Comparison of ENCODE assay signal across 18 cellular contexts in genomic region chr1:9835404-9835757, GRCh38. TPM values are rescaled to one million over a fixed set of nuclear protein-coding genes. Genes with fewer than 3 reads are reported as not detected.
DNase-seq lines count a peak whose midpoint lies in the region; ATAC-seq, FAIRE-seq and TF ChIP-seq lines count a peak whose summit lies in the region.
"Had no signal": no experiment of that assay in that cellular context is flagged by ENCODE, and none has a peak within 500 bp of the region (broad histone marks: within the 10 kb centered on the region; RNA-seq: fewer than 3 reads in every experiment).

No MANE protein-coding gene starts in this region.

- no peak for TF ChIP-seq POLR2A in IMR-90 (IDR thresholded peaks at IDR 0.05; ENCODE audit: low read depth, low read length)

- H3K23ac ChIP-seq in IMR-90 (ENCODE audit: low read depth, low read length): no peak overlapping the region
- no peak overlapping the region for H3K23ac ChIP-seq in mesendoderm (ENCODE audit: low read length)

- H3K4me1 ChIP-seq in IMR-90 (ENCODE audit: control insufficient read depth, insufficient read depth, low read length): peaks cover 5% of the 10 kb centered on the region; the same call in 1 of the 2 replicates
- no peaks in the 10 kb centered on the region for H3K4me1 ChIP-seq in mesendoderm (ENCODE audit: control insufficient read depth, low read depth, low read length)
- peaks cover 10% of the 10 kb centered on the region for H3K4me1 ChIP-seq in skeletal muscle satellite cell (ENCODE audit: control insufficient read depth, insufficient read depth, low read length)

- ATAC-seq in IMR-90 (ENCODE audit: low read depth): peak; percentile 21; the same call in 1 of the 2 replicates
- no peak for ATAC-seq in HG03108 (IDR thresholded peaks at IDR 0.05; ENCODE audit: unreplicated experiment)
- ATAC-seq: activated naive CD8-positive, alpha-beta T cell treated with anti-CD3 and anti-CD28 coated beads, Interleukin-2, amount 50 U/mL, for 24 hours; natural killer cell treated with Interleukin-12 subunit alpha and Interleukin-12 subunit beta and Interleukin-15 and Interleukin-18, amount 100 ng/mL, for 72 hours had no signal

- CTCF ChIA-PET in IMR-90 (lab: Yijun Ruan, JAX): interaction anchor here (0.5 kb wide), 1 partner anchor 56 kb away, joined by 3 read pairs; no protein-coding TSS in a partner anchor

- dilution Hi-C loops in IMR-90 (cut with HindIII; ENCODE audit: low sequenced_read_pairs, unreplicated experiment): no loop called here

- H3K4me2 ChIP-seq in IMR-90 (ENCODE audit: low read depth, low read length): no peak overlapping the region; the same call in 1 of the 2 replicates
- no peak overlapping the region for H3K4me2 ChIP-seq in mesendoderm (ENCODE audit: low read length)
- H3K4me2 ChIP-seq in skeletal muscle satellite cell (ENCODE audit: low read length): peak overlapping the region; percentile 40

- no peak for FAIRE-seq in GM19239 (lab: Jason Lieb, UNC)
- FAIRE-seq: RCC 7860 had no signal

- H2AK9ac ChIP-seq in IMR-90 (replicated peaks; ENCODE audit: low read depth, low read length, poor library complexity): peak overlapping the region; percentile 76

- no peaks in the 10 kb centered on the region for H3K9me1 ChIP-seq in IMR-90 (ENCODE audit: insufficient read depth, low read length)

- H3K27ac Mint-ChIP-seq in dendritic cell treated with granulocyte-macrophage colony-stimulating factor and Interleukin-4, amounts not matched to agents 40 ng/mL and 50 ng/mL, for 4 days: peak overlapping the region; percentile 12
- H3K27ac Mint-ChIP-seq: activated naive CD8-positive, alpha-beta T cell treated with anti-CD3 and anti-CD28 coated beads, Interleukin-2, amount 50 U/mL, for 24 hours; natural killer cell treated with Interleukin-12 subunit alpha and Interleukin-12 subunit beta and Interleukin-15 and Interleukin-18, amount 100 ng/mL, for 72 hours; T-helper 1 cell treated with Interleukin-12 subunit alpha and Interleukin-12 subunit beta and Interleukin-4 antibody, amounts not matched to agents 30 μg/mL and 1 μg/mL, for 36 hours had no signal

- no peak overlapping the region for H2BK15ac ChIP-seq in IMR-90 (ENCODE audit: low read depth, low read length)
- H2BK15ac ChIP-seq in mesendoderm (replicated peaks; ENCODE audit: low read depth): no peak overlapping the region

- TF ChIP-seq RAD21 in IMR-90 (IDR thresholded peaks at IDR 0.05; ENCODE audit: low read length): no peak

- peak overlapping the region; percentile 27; the same call in 1 of the 2 replicates for H3K4ac ChIP-seq in IMR-90 (ENCODE audit: low read depth, low read length)
- no peak overlapping the region for H3K4ac ChIP-seq in mesendoderm (ENCODE audit: low read depth, low read length)

- H2BK20ac ChIP-seq in IMR-90 (ENCODE audit: low read depth, low read length): no peak overlapping the region

- no peak overlapping the region for H4K5ac ChIP-seq in IMR-90 (ENCODE audit: low read depth, low read length)
- no peak overlapping the region for H4K5ac ChIP-seq in mesendoderm (ENCODE audit: low read length)

- in situ Hi-C loops in IMR-90 (cut with MboI; ENCODE audit: low sequenced_read_pairs): no loop called here

- H2AK5ac ChIP-seq in IMR-90 (ENCODE audit: low read depth, low read length) (no peak overlapping the region), mesendoderm (ENCODE audit: low read length) (no peak overlapping the region)

- H4K20me1 ChIP-seq in IMR-90 (ENCODE audit: insufficient read depth, low read length): no peaks in the 10 kb centered on the region

- no peak for TF ChIP-seq CTCF in IMR-90 (conservative IDR thresholded peaks at IDR 0.05; ENCODE audit: low read depth, low read length)
- TF ChIP-seq CTCF in GM20000 (IDR thresholded peaks at IDR 0.05; ENCODE audit: extremely low read depth, missing control alignments): no peak

- H3K4me1 Mint-ChIP-seq in dendritic cell treated with granulocyte-macrophage colony-stimulating factor and Interleukin-4, amounts not matched to agents 40 ng/mL and 50 ng/mL, for 4 days (ENCODE audit: low read depth): peaks cover 16% of the 10 kb centered on the region
- H3K4me1 Mint-ChIP-seq: activated naive CD8-positive, alpha-beta T cell treated with anti-CD3 and anti-CD28 coated beads, Interleukin-2, amount 50 U/mL, for 24 hours had no signal

- H3K9ac ChIP-seq in IMR-90 (ENCODE audit: low read depth, low read length) (no peak overlapping the region), mesendoderm (ENCODE audit: low read length) (peak overlapping the region; percentile 4), skeletal muscle satellite cell (ENCODE audit: low read depth, low read length) (no peak overlapping the region)

- H3K27ac ChIP-seq in IMR-90 (ENCODE audit: insufficient read depth, low read length): no peak overlapping the region
- H3K27ac ChIP-seq in mesendoderm (ENCODE audit: low read depth, low read length): no peak overlapping the region
- H3K27ac ChIP-seq: gastrocnemius medialis, tibial nerve had no signal

- H3K36me3 Mint-ChIP-seq in dendritic cell treated with granulocyte-macrophage colony-stimulating factor and Interleukin-4, amounts not matched to agents 40 ng/mL and 50 ng/mL, for 4 days (ENCODE audit: low read depth): no peaks in the 10 kb centered on the region
- H3K36me3 Mint-ChIP-seq: natural killer cell treated with Interleukin-12 subunit alpha and Interleukin-12 subunit beta and Interleukin-15 and Interleukin-18, amount 100 ng/mL, for 72 hours had no signal

- H3K27me3 ChIP-seq in IMR-90 (ENCODE audit: control insufficient read depth, insufficient read depth, low read length) (peaks cover 4% of the 10 kb centered on the region; the same call in 1 of the 2 replicates), mesendoderm (ENCODE audit: insufficient read depth, low read length, poor library complexity) (no peaks in the 10 kb centered on the region), skeletal muscle satellite cell (ENCODE audit: control insufficient read depth, insufficient read depth, low read length) (no peaks in the 10 kb centered on the region)
- H3K27me3 ChIP-seq: gastrocnemius medialis, tibial nerve had no signal

- H4K8ac ChIP-seq in IMR-90 (ENCODE audit: low read depth in 2 of 2, low read length in 2 of 2): peak overlapping the region in 1 of 2 experiments; percentile 61; a peak in 3 of 4 replicates
- H4K8ac ChIP-seq in mesendoderm (ENCODE audit: low read depth, low read length): no peak overlapping the region

- no peaks in the 10 kb centered on the region for H3K79me2 ChIP-seq in mesendoderm (ENCODE audit: control insufficient read depth, insufficient read depth, low read length)

- POLR2A ChIA-PET in IMR-90 (lab: Charles Lee; ENCODE audit: unreplicated experiment): no interaction called here

- 36% methylated on average over 4 of the region's 9 CpGs; no CpG with 5 or more reads in 1 of the 2 experiments for WGBS in IMR-90 (ENCODE audit: extremely low coverage in 2 of 2, insufficient read length in 1 of 2), 2 experiments
- no CpG with 5 or more reads among the region's 9 CpGs for WGBS in mesendoderm (ENCODE audit: extremely low coverage, insufficient coverage, low lambda C conversion rate)

- intact Hi-C loops in IMR-90 (cut with micrococcal nuclease): no loop called here
- intact Hi-C loops in dendritic cell treated with granulocyte-macrophage colony-stimulating factor and Interleukin-4, amounts not matched to agents 40 ng/mL and 50 ng/mL, for 4 days (cut with micrococcal nuclease): no loop called here

- no peak overlapping the region for H4K91ac ChIP-seq in IMR-90 (ENCODE audit: insufficient read depth, low read depth, low read length)

- H3K4me3 Mint-ChIP-seq in dendritic cell treated with granulocyte-macrophage colony-stimulating factor and Interleukin-4, amounts not matched to agents 40 ng/mL and 50 ng/mL, for 4 days: no peak overlapping the region
- H3K4me3 Mint-ChIP-seq: activated naive CD8-positive, alpha-beta T cell treated with anti-CD3 and anti-CD28 coated beads, Interleukin-2, amount 50 U/mL, for 24 hours; natural killer cell treated with Interleukin-12 subunit alpha and Interleukin-12 subunit beta and Interleukin-15 and Interleukin-18, amount 100 ng/mL, for 72 hours; T-helper 1 cell treated with Interleukin-12 subunit alpha and Interleukin-12 subunit beta and Interleukin-4 antibody, amounts not matched to agents 30 μg/mL and 1 μg/mL, for 36 hours had no signal

- H2BK120ac ChIP-seq in IMR-90 (ENCODE audit: low read depth, low read length) (no peak overlapping the region), mesendoderm (ENCODE audit: low read depth, low read length) (no peak overlapping the region)

- H3K56ac ChIP-seq in IMR-90 (ENCODE audit: extremely low read depth, insufficient read depth, low read length) (no peak overlapping the region), mesendoderm (ENCODE audit: low read length) (peak overlapping the region; percentile 34)

- H3K79me1 ChIP-seq in IMR-90 (ENCODE audit: low read depth in 1 of 2, low read length in 2 of 2): no peaks in the 10 kb centered on the region
- no peaks in the 10 kb centered on the region for H3K79me1 ChIP-seq in mesendoderm (ENCODE audit: low read length)

- no peaks in the 10 kb centered on the region for H3K9me3 Mint-ChIP-seq in dendritic cell treated with granulocyte-macrophage colony-stimulating factor and Interleukin-4, amounts not matched to agents 40 ng/mL and 50 ng/mL, for 4 days
- H3K9me3 Mint-ChIP-seq: activated naive CD8-positive, alpha-beta T cell treated with anti-CD3 and anti-CD28 coated beads, Interleukin-2, amount 50 U/mL, for 24 hours; natural killer cell treated with Interleukin-12 subunit alpha and Interleukin-12 subunit beta and Interleukin-15 and Interleukin-18, amount 100 ng/mL, for 72 hours; T-helper 1 cell treated with Interleukin-12 subunit alpha and Interleukin-12 subunit beta and Interleukin-4 antibody, amounts not matched to agents 30 μg/mL and 1 μg/mL, for 36 hours had no signal

- peaks cover 10% of the 10 kb centered on the region for H3K27me3 Mint-ChIP-seq in dendritic cell treated with granulocyte-macrophage colony-stimulating factor and Interleukin-4, amounts not matched to agents 40 ng/mL and 50 ng/mL, for 4 days
- H3K27me3 Mint-ChIP-seq: activated naive CD8-positive, alpha-beta T cell treated with anti-CD3 and anti-CD28 coated beads, Interleukin-2, amount 50 U/mL, for 24 hours; natural killer cell treated with Interleukin-12 subunit alpha and Interleukin-12 subunit beta and Interleukin-15 and Interleukin-18, amount 100 ng/mL, for 72 hours had no signal

- no peak overlapping the region for H3K18ac ChIP-seq in IMR-90 (ENCODE audit: low read depth, low read length)
- no peak overlapping the region for H3K18ac ChIP-seq in mesendoderm (ENCODE audit: low read length)

- no peak overlapping the region for H2BK5ac ChIP-seq in IMR-90 (ENCODE audit: low read depth, low read length, poor library complexity, severe bottlenecking)
- no peak overlapping the region for H2BK5ac ChIP-seq in mesendoderm (ENCODE audit: low read length)

- DNase-seq in IMR-90 (no peak), mesendoderm (no peak), GM20000 (ENCODE audit: low spot score) (no peak), COR-L47 (lab: John Stamatoyannopoulos, UW) (no peak), GM19239 (ENCODE audit: insufficient read length, low spot score) (no peak)
- DNase-seq: activated CD4-positive, alpha-beta T cell treated with anti-CD3 and anti-CD28 coated beads for 4 hours; activated naive CD8-positive, alpha-beta T cell treated with anti-CD3 and anti-CD28 coated beads, Interleukin-2, amount 50 U/mL, for 24 hours; KG1; NCI-H146; NCI-H524 treated with DMSO at 0.1 percent for 48 hours had no signal

- H3K4me3 ChIP-seq in IMR-90 (ENCODE audit: insufficient read depth, low read depth, low read length): no peak overlapping the region
- no peak overlapping the region for H3K4me3 ChIP-seq in mesendoderm (ENCODE audit: low read length)
- no peak overlapping the region for H3K4me3 ChIP-seq in skeletal muscle satellite cell (ENCODE audit: low read length)
- H3K4me3 ChIP-seq: gastrocnemius medialis, tibial nerve had no signal

- H3K9me3 ChIP-seq in IMR-90 (ENCODE audit: control insufficient read depth, insufficient read depth, low read length): no peaks in the 10 kb centered on the region
- H3K9me3 ChIP-seq in skeletal muscle satellite cell (replicated peaks; ENCODE audit: low read length): no peaks in the 10 kb centered on the region
- H3K9me3 ChIP-seq: gastrocnemius medialis, tibial nerve had no signal

- H3K14ac ChIP-seq in IMR-90 (replicated peaks; ENCODE audit: low read depth, low read length): peak overlapping the region; percentile 41; the same call in 1 of the 2 replicates

- no peaks in the 10 kb centered on the region for H3K36me3 ChIP-seq in IMR-90 (ENCODE audit: control insufficient read depth, insufficient read depth, low read length)
- H3K36me3 ChIP-seq in mesendoderm (ENCODE audit: control insufficient read depth, insufficient read depth, low read length): no peaks in the 10 kb centered on the region
- no peaks in the 10 kb centered on the region for H3K36me3 ChIP-seq in skeletal muscle satellite cell (ENCODE audit: insufficient read depth, low read length)
- H3K36me3 ChIP-seq: gastrocnemius medialis, tibial nerve had no signal

- no TSS peak for BruUV-seq in IMR-90 (replicated peaks; lab: Mats Ljungman, UMichigan)

- H2AFZ ChIP-seq in IMR-90 (replicated peaks; ENCODE audit: low read length, poor library complexity): peak overlapping the region; percentile 91

RNA-seq across cellular contexts. Expression of gene CLSTN1, which starts 11.6 kb away (rescaled TPM):
- 30.1 and 31.9 TPM in 2 replicates for total RNA-seq in IMR-90 (2012; rRNA removed)
- 55.0 and 72.2 TPM in 2 replicates for polyA plus RNA-seq in IMR-90 (2012; rRNA removed)
- 61.7 and 74.8 TPM in 2 replicates for polyA plus RNA-seq in IMR-90 (2012; cell fraction: cytosol; rRNA removed)
- polyA plus RNA-seq in IMR-90 (2012; cell fraction: nucleus; rRNA removed; ENCODE audit: low replicate concordance): 63.4 and 67.9 TPM in 2 replicates
- polyA plus RNA-seq in mesendoderm (2013, experiment 1 of 2): 43.7 TPM
- polyA plus RNA-seq in mesendoderm (2013, experiment 2 of 2): 43.4 TPM
- total RNA-seq in skeletal muscle satellite cell (2012; rRNA removed): 52.2 and 57.3 TPM in 2 replicates
